Comparison of ENCODE assay signal across 8 cellular contexts in the genomic region with DNA sequence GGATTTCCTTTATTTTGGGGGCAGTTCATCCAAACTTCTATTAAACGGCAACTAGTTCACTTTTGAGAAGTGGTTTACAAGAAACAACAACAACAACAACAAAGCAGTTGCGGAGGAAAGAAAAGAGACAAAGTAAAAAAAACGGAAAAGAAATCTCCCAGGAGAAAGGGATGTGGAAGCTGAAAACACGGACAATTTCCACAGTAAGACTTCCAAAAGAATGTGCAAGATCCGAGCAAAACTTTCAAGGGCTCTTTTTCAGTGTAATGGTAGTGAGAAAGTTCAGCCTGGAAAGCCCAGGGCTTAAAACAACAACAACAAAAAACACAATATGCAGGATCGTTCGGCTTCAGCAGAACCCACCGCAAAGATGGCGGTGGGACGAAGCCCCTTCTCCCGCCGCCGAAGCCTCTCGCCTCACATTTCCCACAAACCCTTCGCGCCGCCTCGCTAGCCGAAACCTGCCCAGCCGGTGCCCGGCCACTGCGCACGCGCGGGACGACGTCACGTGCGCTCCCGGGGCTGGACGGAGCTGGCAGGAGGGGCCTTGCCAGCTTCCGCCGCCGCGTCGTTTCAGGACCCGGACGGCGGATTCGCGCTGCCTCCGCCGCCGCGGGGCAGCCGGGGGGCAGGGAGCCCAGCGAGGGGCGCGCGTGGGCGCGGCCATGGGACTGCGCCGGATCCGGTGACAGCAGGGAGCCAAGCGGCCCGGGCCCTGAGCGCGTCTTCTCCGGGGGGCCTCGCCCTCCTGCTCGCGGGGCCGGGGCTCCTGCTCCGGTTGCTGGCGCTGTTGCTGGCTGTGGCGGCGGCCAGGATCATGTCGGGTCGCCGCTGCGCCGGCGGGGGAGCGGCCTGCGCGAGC. TPM values are rescaled to one million over a fixed set of nuclear protein-coding genes. Genes with fewer than 3 reads are reported as not detected.
DNase-seq lines count a peak whose midpoint lies in the region; ATAC-seq and TF ChIP-seq lines count a peak whose summit lies in the region.

Gene TNKS2 (plus strand): TSS at position 553 of the 862 bp plus-strand sequence. CDS start 265 bp downstream, at position 818.

- intact Hi-C loops in Right ventricle myocardium inferior (cut with DNase I), result loop anchor here (2.0 to 10.0 kb wide), 2 partner anchors 107 to 167 kb away; partner anchors contain the start of gene FGFBP3
- intact Hi-C loops in ovary (cut with DNase I), result no loop called here

- no peaks in the 10 kb centered on the region for H3K27me3 ChIP-seq in ovary
- no peaks in the 10 kb centered on the region for H3K27me3 ChIP-seq in thymus (ENCODE audit: control insufficient read depth, insufficient read depth)

- peak within 1 kb of the TSS; percentile 99 for H3K4me3 ChIP-seq in GM12865 (ENCODE audit: low read depth, low read length)
- peak within 1 kb of the TSS; percentile 81 for H3K4me3 ChIP-seq in ovary
- peak within 1 kb of the TSS; percentile 99 for H3K4me3 ChIP-seq in thymus (ENCODE audit: low read length)

- peak; percentile 94 for TF ChIP-seq POLR2A in ovary (IDR thresholded peaks at IDR 0.05)

- 0% methylated on average over 47 to 77 of the region's 77 CpGs for WGBS in ovary, 3 donors
- under 1% methylated on average over 77 of the region's 77 CpGs for WGBS in thymus

- DNase-seq in GM12865 (ENCODE audit: low read depth) (peak; percentile 96), NCI-H128 (lab: John Stamatoyannopoulos, UW; ENCODE audit: unreplicated experiment) (peak; percentile 89), SW 1271 (lab: John Stamatoyannopoulos, UW) (peak; percentile 50 to 86), Right ventricle myocardium inferior (ENCODE audit: missing footprints) (peak; percentile 97), ovary (peak; percentile 94 to 97 (median 97))
- DNase-seq in activated naive CD8-positive, alpha-beta T cell treated with anti-CD3 and anti-CD28 coated beads, Interleukin-2, amount 50 U/mL, for 16 hours (ENCODE audit: low read depth, low spot score), result peak; percentile 80

- H3K9me3 ChIP-seq in ovary, result no peaks in the 10 kb centered on the region
- H3K9me3 ChIP-seq in thymus (ENCODE audit: control insufficient read depth), result no peaks in the 10 kb centered on the region

- peak within 1 kb of the TSS; percentile 95 for H3K27ac ChIP-seq in ovary
- H3K27ac ChIP-seq in thymus (ENCODE audit: low read depth), result peak within 1 kb of the TSS; percentile 98

- ATAC-seq in HG02678 (IDR thresholded peaks at IDR 0.05; ENCODE audit: unreplicated experiment) (peak; percentile 78), Right ventricle myocardium inferior (peak; percentile 95)

- H3K36me3 ChIP-seq in ovary (no peaks in the 10 kb centered on the region), thymus (ENCODE audit: control insufficient read depth, insufficient read depth) (peaks cover 2% of the 10 kb centered on the region)

- no peak for TF ChIP-seq CTCF in GM12865 (IDR thresholded peaks at IDR 0.05; ENCODE audit: insufficient read depth, low read depth, low read length, missing control alignments)
- TF ChIP-seq CTCF in ovary (IDR thresholded peaks at IDR 0.05), result peak in 1 of 3 donors; percentile 34

- TF ChIP-seq EP300 in ovary (IDR thresholded peaks at IDR 0.05), result no peak

- H3K4me1 ChIP-seq in ovary (ENCODE audit: insufficient read depth), result peaks cover 4% of the 10 kb centered on the region
- peaks cover 14% of the 10 kb centered on the region for H3K4me1 ChIP-seq in thymus (ENCODE audit: control insufficient read depth, insufficient read depth, low read length)

RNA-seq across cellular contexts. Expression of gene TNKS2, which starts in this region (rescaled TPM):
- total RNA-seq in Right ventricle myocardium inferior (13.5 TPM), ovary (10 to 100 TPM; 37.3 to 52.6 (median 44.2) TPM)
- polyA plus RNA-seq in ovary (10 to 100 TPM; 19.4 to 29.7 TPM), thymus (27.7 TPM)

Comparison
In these comparisons a context has a peak if more than half of its experiments do, and no peak if none do; other contexts are left out.
1. Peak in every context shown above with its lines: DNase-seq, ATAC-seq, H3K4me3 ChIP-seq and H3K27ac ChIP-seq.